Comparison of ENCODE assay signal across 8 cellular contexts in the genomic region with DNA sequence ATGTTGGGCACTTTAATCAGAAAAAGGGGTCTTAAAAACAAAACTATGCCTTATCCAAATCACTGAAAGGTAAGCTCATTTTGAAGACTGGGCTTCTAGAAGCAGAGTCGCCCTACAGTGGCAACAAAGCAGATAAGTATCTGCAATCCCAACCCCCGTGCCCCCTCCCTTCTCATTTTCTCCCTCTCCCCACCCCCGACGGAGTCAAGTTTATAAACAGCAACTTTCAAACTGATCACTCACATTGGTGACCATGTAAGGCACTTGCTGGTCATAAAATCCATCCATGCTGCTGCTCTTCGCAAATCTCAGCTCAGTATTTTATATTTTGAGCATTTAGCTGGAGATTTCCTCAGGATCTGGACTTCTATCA. TPM values are rescaled to one million over a fixed set of nuclear protein-coding genes. Genes with fewer than 3 reads are reported as not detected.
DNase-seq lines count a peak whose midpoint lies in the region; ATAC-seq and TF ChIP-seq lines count a peak whose summit lies in the region.

No MANE protein-coding gene starts in this region.

- intact Hi-C loops in dorsolateral prefrontal cortex (cut with DNase I) = no loop called here

- peak overlapping the region; percentile 75 for H3K9ac ChIP-seq in BLaER1

- peaks cover 19% of the 10 kb centered on the region for H3K4me1 ChIP-seq in BLaER1
- H3K4me1 ChIP-seq in muscle layer of duodenum (ENCODE audit: control insufficient read depth in 1 of 2, insufficient read depth in 2 of 2, low read length in 2 of 2) = peaks cover 0 to 11% of the 10 kb centered on the region in 2 donors

- no peaks in the 10 kb centered on the region for H3K36me3 ChIP-seq in BLaER1
- no peaks in the 10 kb centered on the region for H3K36me3 ChIP-seq in muscle layer of duodenum (ENCODE audit: control insufficient read depth in 1 of 2, insufficient read depth in 2 of 2, low read length in 2 of 2)

- H3K4me3 ChIP-seq in BLaER1 = peak overlapping the region; percentile 78
- H3K4me3 ChIP-seq in dorsolateral prefrontal cortex = peak overlapping the region; percentile 54 to 90 (median 76)
- H3K4me3 ChIP-seq in muscle layer of duodenum (ENCODE audit: low read depth in 1 of 2, low read length in 2 of 2) = peak overlapping the region; percentile 84 to 96

- no peak overlapping the region for H3K27ac ChIP-seq in BLaER1
- peak overlapping the region in 55 of 59 donors; percentile 8 to 95 (median 80) for H3K27ac ChIP-seq in dorsolateral prefrontal cortex
- H3K27ac ChIP-seq in muscle layer of duodenum (ENCODE audit: low read length) = peak overlapping the region; percentile 91

- no peaks in the 10 kb centered on the region for H4K20me1 ChIP-seq in BLaER1

- no peak for ATAC-seq in HG02884 (IDR thresholded peaks at IDR 0.05; ENCODE audit: unreplicated experiment)

- H3K27me3 ChIP-seq in BLaER1 = no peaks in the 10 kb centered on the region
- H3K27me3 ChIP-seq in dorsolateral prefrontal cortex = peaks cover 0 to 5% (median 0%) of the 10 kb centered on the region in 45 donors
- no peaks in the 10 kb centered on the region for H3K27me3 ChIP-seq in muscle layer of duodenum (ENCODE audit: low read depth, low read length)

- peak; percentile 52 for DNase-seq in NCI-H2227 (lab: John Stamatoyannopoulos, UW; ENCODE audit: unreplicated experiment)
- peak in 1 of 10 donors; percentile 56 for DNase-seq in dorsolateral prefrontal cortex
- no peak for DNase-seq in SKM-1 (lab: John Stamatoyannopoulos, UW; ENCODE audit: unreplicated experiment)
- no peak for DNase-seq in D341Med (ENCODE audit: low spot score)
- DNase-seq in stimulated activated CD4-positive, alpha-beta T cell treated with anti-CD3 and anti-CD28 coated beads, Interleukin-2, amount 100 ng/mL, for 24 hours = no peak

- no peak for TF ChIP-seq CTCF in dorsolateral prefrontal cortex (IDR thresholded peaks at IDR 0.05 in 54 of 56, conservative IDR thresholded peaks at IDR 0.05 in 2 of 56; ENCODE audit: low read depth in 1 of 56, partially characterized antibody in 56 of 56)

- H3K9me3 ChIP-seq in BLaER1 (no peaks in the 10 kb centered on the region), muscle layer of duodenum (ENCODE audit: control insufficient read depth in 1 of 2, low read length in 2 of 2) (no peaks in the 10 kb centered on the region)

- peak overlapping the region; percentile 90 for H3K4me2 ChIP-seq in BLaER1

RNA-seq across cellular contexts. Expression of a gene that starts 0.7 kb away (rescaled TPM):
- total RNA-seq in dorsolateral prefrontal cortex = 10 to 100 TPM; 19.5 to 70.3 (median 38.4) TPM
